9 cellular contexts compared by ENCODE assay signal in genomic region chr5:149434162-149435014, GRCh38. TPM values are rescaled to one million over a fixed set of nuclear protein-coding genes. Genes with fewer than 3 reads are reported as not detected.
DNase-seq lines count a peak whose midpoint lies in the region; ATAC-seq and TF ChIP-seq lines count a peak whose summit lies in the region.
"Had no signal": no experiment of that assay in that cellular context is flagged by ENCODE, and none has a peak within 500 bp of the region (broad histone marks: within the 10 kb centered on the region; RNA-seq: fewer than 3 reads in every experiment).

No MANE protein-coding gene starts in this region.

- H3K27me3 Mint-ChIP-seq in activated CD4-positive, alpha-beta T cell treated with anti-CD3 and anti-CD28 coated beads, Interleukin-2, amount 10 ng/mL, durations not matched to agents 7 days and 5 days = no peaks in the 10 kb centered on the region
- no peaks in the 10 kb centered on the region for H3K27me3 Mint-ChIP-seq in mesothelial cell of epicardium (ENCODE audit: low read depth)

- POLR2A ChIA-PET in activated CD4-positive, alpha-beta T cell treated with anti-CD3 and anti-CD28 coated beads, Interleukin-2, amount 10 ng/mL, durations not matched to agents 7 days and 5 days (lab: Charles Lee) = no interaction called here

- CTCF ChIA-PET in activated CD4-positive, alpha-beta T cell treated with anti-CD3 and anti-CD28 coated beads, Interleukin-2, amount 10 ng/mL, durations not matched to agents 7 days and 5 days (lab: Charles Lee) = interaction anchor here (0.8 to 4.1 kb wide), 18 partner anchors 9 to 143 kb away, joined by 3 to 33 read pairs (median 3); partner anchors contain the start of gene CSNK1A1

- TF ChIP-seq CTCF in 22Rv1 (IDR thresholded peaks at IDR 0.05) = peak; percentile 97
- peak; percentile 83 for TF ChIP-seq CTCF in GM12873 (IDR thresholded peaks at IDR 0.05; ENCODE audit: insufficient read depth, low read depth, low read length, missing control alignments)
- TF ChIP-seq CTCF in mesothelial cell of epicardium (IDR thresholded peaks at IDR 0.05; ENCODE audit: unreplicated experiment) = peak; percentile 77

- H3K4me1 Mint-ChIP-seq in activated CD4-positive, alpha-beta T cell treated with anti-CD3 and anti-CD28 coated beads, Interleukin-2, amount 10 ng/mL, durations not matched to agents 7 days and 5 days = peaks cover 17% of the 10 kb centered on the region
- H3K4me1 Mint-ChIP-seq in mesothelial cell of epicardium = peaks cover 21% of the 10 kb centered on the region

- no peak for ATAC-seq in GM21529 (IDR thresholded peaks at IDR 0.05; ENCODE audit: unreplicated experiment)

- no peak overlapping the region for H3K4me3 Mint-ChIP-seq in activated CD4-positive, alpha-beta T cell treated with anti-CD3 and anti-CD28 coated beads, Interleukin-2, amount 10 ng/mL, durations not matched to agents 7 days and 5 days
- no peak overlapping the region for H3K4me3 Mint-ChIP-seq in mesothelial cell of epicardium

- H3K36me3 Mint-ChIP-seq in activated CD4-positive, alpha-beta T cell treated with anti-CD3 and anti-CD28 coated beads, Interleukin-2, amount 10 ng/mL, durations not matched to agents 7 days and 5 days (ENCODE audit: low read depth) = no peaks in the 10 kb centered on the region
- peaks cover 3% of the 10 kb centered on the region for H3K36me3 Mint-ChIP-seq in mesothelial cell of epicardium

- H3K27ac ChIP-seq in 22Rv1 = no peak overlapping the region

- H3K9me3 Mint-ChIP-seq in activated CD4-positive, alpha-beta T cell treated with anti-CD3 and anti-CD28 coated beads, Interleukin-2, amount 10 ng/mL, durations not matched to agents 7 days and 5 days = no peaks in the 10 kb centered on the region
- no peaks in the 10 kb centered on the region for H3K9me3 Mint-ChIP-seq in mesothelial cell of epicardium

- H3K27ac Mint-ChIP-seq in activated CD4-positive, alpha-beta T cell treated with anti-CD3 and anti-CD28 coated beads, Interleukin-2, amount 10 ng/mL, durations not matched to agents 7 days and 5 days = no peak overlapping the region
- peak overlapping the region; percentile 56 for H3K27ac Mint-ChIP-seq in mesothelial cell of epicardium

- peak; percentile 54 for DNase-seq in NCI-H345 (lab: John Stamatoyannopoulos, UW)
- peak; percentile 61 for DNase-seq in activated CD4-positive, alpha-beta T cell treated with anti-CD3 and anti-CD28 coated beads, Interleukin-2, amount 10 ng/mL, durations not matched to agents 7 days and 5 days
- peak; percentile 80 for DNase-seq in ecto neural progenitor cell (ENCODE audit: low spot score)
- DNase-seq in mesothelial cell of epicardium (ENCODE audit: low spot score in 2 of 2, unreplicated experiment in 2 of 2) = peak in 1 of 2 experiments; percentile 77
- DNase-seq in stimulated activated naive CD4-positive, alpha-beta T cell (lab: John Stamatoyannopoulos, UW) = peak in 5 of 6 experiments; percentile 11 to 62 (median 25)

RNA-seq across cellular contexts. Expression of gene IL17B, which starts 55.3 kb away (rescaled TPM):
- total RNA-seq in activated CD4-positive, alpha-beta T cell treated with anti-CD3 and anti-CD28 coated beads, Interleukin-2, amount 10 ng/mL, durations not matched to agents 7 days and 5 days = not detected
- total RNA-seq in mesothelial cell of epicardium = 0.34 TPM in 1 of 3 replicates, not detected in the others
- total RNA-seq: glomerular endothelial cell had no signal
